Comparison of ENCODE assay signal across 2 cellular contexts in genomic region chr13:75641026-75641425, GRCh38.
TF ChIP-seq lines count a peak whose summit lies in the region.

No MANE protein-coding gene starts in this region.

TF ChIP-seq in SK-N-SH, 30 proteins besides CTCF, POLR2A, EP300 and RAD21 (continued from another document):
- TF ChIP-seq PBX3 (IDR thresholded peaks at IDR 0.05) = no peak
- no peak for TF ChIP-seq MAX (IDR thresholded peaks at IDR 0.05; ENCODE audit: low read depth)
- TF ChIP-seq TCF12 (IDR thresholded peaks at IDR 0.05) = no peak
- TF ChIP-seq TEAD4 (IDR thresholded peaks at IDR 0.05; ENCODE audit: borderline replicate concordance, insufficient read depth) = no peak
- no peak for TF ChIP-seq NFIC (IDR thresholded peaks at IDR 0.05; ENCODE audit: borderline replicate concordance)
- TF ChIP-seq RFX5 (IDR thresholded peaks at IDR 0.05; ENCODE audit: low read length) = no peak
- no peak for TF ChIP-seq FOXJ3 (CRISPR knock-in tag; IDR thresholded peaks at IDR 0.05)
- no peak for TF ChIP-seq GATA2 (CRISPR knock-in tag; IDR thresholded peaks at IDR 0.05)
- TF ChIP-seq POLR2AphosphoS5 (IDR thresholded peaks at IDR 0.05; ENCODE audit: low read depth, low read length) = no peak
- no peak for TF ChIP-seq RXRA (IDR thresholded peaks at IDR 0.05; ENCODE audit: borderline replicate concordance, low read depth)
- no peak for TF ChIP-seq JUND (IDR thresholded peaks at IDR 0.05)
- no peak for TF ChIP-seq FOSL2 (IDR thresholded peaks at IDR 0.05; ENCODE audit: borderline replicate concordance, low read depth)
- no peak for TF ChIP-seq MXI1 (IDR thresholded peaks at IDR 0.05; ENCODE audit: low read depth, low read length)
- no peak for TF ChIP-seq EZH2phosphoT487 (IDR thresholded peaks at IDR 0.05; ENCODE audit: borderline replicate concordance, low read depth)
- TF ChIP-seq TAF1 (IDR thresholded peaks at IDR 0.05; ENCODE audit: borderline replicate concordance, low read depth, low read length) = no peak
- no peak for TF ChIP-seq NRF1 (IDR thresholded peaks at IDR 0.05; ENCODE audit: low read depth, low read length)

TF ChIP-seq in SK-N-SH treated with all-trans-retinoic acid at 6 μM for 48 hours, 23 proteins besides CTCF, POLR2A, EP300 and RAD21 (continued from another document):
- TF ChIP-seq TSHZ2 (CRISPR knock-in tag; IDR thresholded peaks at IDR 0.05) (no peak), ARNTL (CRISPR knock-in tag; IDR thresholded peaks at IDR 0.05; ENCODE audit: borderline replicate concordance, low read depth) (no peak), POU6F1 (CRISPR knock-in tag; IDR thresholded peaks at IDR 0.05; ENCODE audit: borderline replicate concordance, low read depth) (no peak), BACH2 (CRISPR knock-in tag; IDR thresholded peaks at IDR 0.05; ENCODE audit: borderline replicate concordance) (no peak), CSDC2 (CRISPR knock-in tag; IDR thresholded peaks at IDR 0.05) (no peak), ZNF70 (CRISPR knock-in tag; IDR thresholded peaks at IDR 0.05) (no peak)
